Comparison of ENCODE assay signal across 8 cellular contexts in the genomic region with DNA sequence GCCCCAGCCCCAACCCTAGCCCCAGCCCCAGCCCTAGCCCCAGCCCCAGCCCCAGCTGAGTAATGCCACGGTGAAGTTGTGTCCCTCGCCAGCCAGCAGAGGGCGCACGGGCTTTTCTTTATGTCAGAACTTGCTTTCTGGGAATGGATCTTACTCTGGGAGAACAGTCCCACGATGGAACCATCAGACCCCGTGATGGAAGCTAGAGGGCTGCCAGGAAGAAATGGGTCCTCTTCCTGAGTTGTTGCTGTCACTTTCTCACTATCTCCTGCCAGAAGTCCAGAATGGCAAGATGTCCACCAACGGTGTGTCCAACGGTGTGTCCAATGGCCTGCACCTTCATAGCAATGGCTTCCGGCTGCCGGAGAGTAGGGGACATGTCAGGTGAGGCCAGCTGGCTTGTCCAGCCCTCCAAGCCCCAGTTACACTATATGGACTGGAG. TPM values are rescaled to one million over a fixed set of nuclear protein-coding genes. Genes with fewer than 3 reads are reported as not detected.
DNase-seq lines count a peak whose midpoint lies in the region; ATAC-seq and TF ChIP-seq lines count a peak whose summit lies in the region.

No MANE protein-coding gene starts in this region.

- no peaks in the 10 kb centered on the region for H3K27me3 ChIP-seq in GM06990 (replicated peaks; ENCODE audit: control insufficient read depth, insufficient read depth, low read length)

- ATAC-seq in central memory CD8-positive, alpha-beta T cell (replicated peaks; ENCODE audit: extremely low read depth, poor library complexity, severe bottlenecking) = peak; percentile 41
- ATAC-seq in left lobe of liver = peak; percentile 68
- ATAC-seq in GM19463 (IDR thresholded peaks at IDR 0.05; ENCODE audit: unreplicated experiment) = no peak

- peaks cover 40% of the 10 kb centered on the region for H3K36me3 Mint-ChIP-seq in central memory CD8-positive, alpha-beta T cell (ENCODE audit: insufficient read depth)

- H3K4me3 Mint-ChIP-seq in central memory CD8-positive, alpha-beta T cell = no peak overlapping the region

- H3K9me3 Mint-ChIP-seq in central memory CD8-positive, alpha-beta T cell = no peaks in the 10 kb centered on the region

- no peak overlapping the region for H3K4me3 ChIP-seq in GM06990 (replicated peaks; ENCODE audit: low read depth, low read length)

- H3K27me3 Mint-ChIP-seq in central memory CD8-positive, alpha-beta T cell = no peaks in the 10 kb centered on the region

- peaks cover 28% of the 10 kb centered on the region for H3K36me3 ChIP-seq in GM06990 (ENCODE audit: control insufficient read depth, insufficient read depth, low read length)

- peaks cover 4% of the 10 kb centered on the region for H3K4me1 Mint-ChIP-seq in central memory CD8-positive, alpha-beta T cell

- peak; percentile 80 for TF ChIP-seq CTCF in GM06990 (IDR thresholded peaks at IDR 0.05; ENCODE audit: insufficient read depth, low read length, poor library complexity, severe bottlenecking)

- DNase-seq in GM06990 (ENCODE audit: extremely low read depth, insufficient read length) (no peak), NCI-H128 (lab: John Stamatoyannopoulos, UW; ENCODE audit: unreplicated experiment) (peak; percentile 20), left lobe of liver (ENCODE audit: low spot score) (peak; percentile 59), NCI-H774 (lab: John Stamatoyannopoulos, UW) (no peak)
- peak; percentile 65 to 79 for DNase-seq in activated CD4-positive, alpha-beta T cell treated with anti-CD3 and anti-CD28 coated beads for 4 hours
- peak; percentile 18 to 57 for DNase-seq in central memory CD8-positive, alpha-beta T cell (ENCODE audit: low spot score in 2 of 2)
- DNase-seq in stimulated activated CD4-positive, alpha-beta T cell treated with anti-CD3 and anti-CD28 coated beads, Interleukin-2, amount 100 ng/mL, for 4 hours (ENCODE audit: low read depth) = peak; percentile 47

- H3K27ac Mint-ChIP-seq in central memory CD8-positive, alpha-beta T cell (ENCODE audit: low read depth) = no peak overlapping the region

RNA-seq across cellular contexts. Expression of a gene that starts 25.2 kb away (rescaled TPM):
- 19.9 TPM for total RNA-seq in left lobe of liver

RNA-seq across cellular contexts. Expression of a gene that starts 45.0 kb away (rescaled TPM):
- total RNA-seq in left lobe of liver = 0.81 TPM

Comparison
In these comparisons a context has a peak if more than half of its experiments do, and no peak if none do; other contexts are left out.
1. DNase-seq: peak in NCI-H128 (single experiment), activated CD4-positive, alpha-beta T cell treated with anti-CD3 and anti-CD28 coated beads for 4 hours (2 of 2), central memory CD8-positive, alpha-beta T cell (2 of 2), left lobe of liver (single experiment) and stimulated activated CD4-positive, alpha-beta T cell treated with anti-CD3 and anti-CD28 coated beads, Interleukin-2, amount 100 ng/mL, for 4 hours (single experiment); none in GM06990 (single experiment) and NCI-H774 (single experiment).